Comparison of ENCODE assay signal across 8 cellular contexts in genomic region chr5:14108170-14108996, GRCh38. TPM values are rescaled to one million over a fixed set of nuclear protein-coding genes. Genes with fewer than 3 reads are reported as not detected.
DNase-seq lines count a peak whose midpoint lies in the region; TF ChIP-seq lines count a peak whose summit lies in the region.

No MANE protein-coding gene starts in this region.

- no peaks in the 10 kb centered on the region for H3K36me3 Mint-ChIP-seq in activated naive CD4-positive, alpha-beta T cell treated with anti-CD3 and anti-CD28 coated beads, Interleukin-2, amount 10 ng/mL, durations not matched to agents 7 days and 5 days
- peaks cover 1% of the 10 kb centered on the region for H3K36me3 Mint-ChIP-seq in IgD-negative memory B cell
- no peaks in the 10 kb centered on the region for H3K36me3 Mint-ChIP-seq in stimulated activated naive CD8-positive, alpha-beta T cell treated with anti-CD3 and anti-CD28 coated beads, Interleukin-15, Interleukin-2, amounts not matched to agents 100 ng/mL and 50 ng/mL, for 24 hours (ENCODE audit: low read depth)

- H3K4me1 Mint-ChIP-seq in activated naive CD4-positive, alpha-beta T cell treated with anti-CD3 and anti-CD28 coated beads, Interleukin-2, amount 10 ng/mL, durations not matched to agents 7 days and 5 days, result peaks cover 17% of the 10 kb centered on the region
- H3K4me1 Mint-ChIP-seq in IgD-negative memory B cell, result peaks cover 21 to 29% (median 22%) of the 10 kb centered on the region in 3 donors
- peaks cover 26% of the 10 kb centered on the region for H3K4me1 Mint-ChIP-seq in stimulated activated naive CD8-positive, alpha-beta T cell treated with anti-CD3 and anti-CD28 coated beads, Interleukin-15, Interleukin-2, amounts not matched to agents 100 ng/mL and 50 ng/mL, for 24 hours (ENCODE audit: low read depth)

- H3K9me2 ChIP-seq in GM23248 (ENCODE audit: insufficient read depth), result no peaks in the 10 kb centered on the region

- H3K9ac ChIP-seq in GM23248, result peak overlapping the region; percentile 82

- H3K4me2 ChIP-seq in GM23248 (ENCODE audit: unreplicated experiment), result peak overlapping the region; percentile 76

- no peaks in the 10 kb centered on the region for H3K27me3 ChIP-seq in GM23248 (replicated peaks; ENCODE audit: insufficient read depth)

- H3K79me2 ChIP-seq in GM23248 (ENCODE audit: insufficient read depth), result peaks cover 24% of the 10 kb centered on the region

- in situ Hi-C loops in GM23248 (cut with MboI), result no loop called here

- H3K27me3 Mint-ChIP-seq in activated naive CD4-positive, alpha-beta T cell treated with anti-CD3 and anti-CD28 coated beads, Interleukin-2, amount 10 ng/mL, durations not matched to agents 7 days and 5 days, result peaks cover 4% of the 10 kb centered on the region
- H3K27me3 Mint-ChIP-seq in IgD-negative memory B cell, result peaks cover 7% of the 10 kb centered on the region
- peaks cover 24% of the 10 kb centered on the region for H3K27me3 Mint-ChIP-seq in stimulated activated naive CD8-positive, alpha-beta T cell treated with anti-CD3 and anti-CD28 coated beads, Interleukin-15, Interleukin-2, amounts not matched to agents 100 ng/mL and 50 ng/mL, for 24 hours

- H3K4me3 ChIP-seq in GM23248 (peak overlapping the region; percentile 54), coronary artery (peak overlapping the region; percentile 35)

- peaks cover 3% of the 10 kb centered on the region for H3K9me3 ChIP-seq in GM23248 (ENCODE audit: low read depth)

- H3K27ac ChIP-seq in GM23248 (peak overlapping the region; percentile 98), coronary artery (no peak overlapping the region)

- no peak overlapping the region for H3K27ac Mint-ChIP-seq in activated naive CD4-positive, alpha-beta T cell treated with anti-CD3 and anti-CD28 coated beads, Interleukin-2, amount 10 ng/mL, durations not matched to agents 7 days and 5 days
- peak overlapping the region in 1 of 3 donors; percentile 33 for H3K27ac Mint-ChIP-seq in IgD-negative memory B cell
- H3K27ac Mint-ChIP-seq in stimulated activated naive CD8-positive, alpha-beta T cell treated with anti-CD3 and anti-CD28 coated beads, Interleukin-15, Interleukin-2, amounts not matched to agents 100 ng/mL and 50 ng/mL, for 24 hours, result no peak overlapping the region

- no peak overlapping the region for H3K4me3 Mint-ChIP-seq in activated naive CD4-positive, alpha-beta T cell treated with anti-CD3 and anti-CD28 coated beads, Interleukin-2, amount 10 ng/mL, durations not matched to agents 7 days and 5 days
- H3K4me3 Mint-ChIP-seq in IgD-negative memory B cell, result peak overlapping the region; percentile 43 to 95 (median 88)
- peak overlapping the region; percentile 40 for H3K4me3 Mint-ChIP-seq in stimulated activated naive CD8-positive, alpha-beta T cell treated with anti-CD3 and anti-CD28 coated beads, Interleukin-15, Interleukin-2, amounts not matched to agents 100 ng/mL and 50 ng/mL, for 24 hours

- CTCF ChIA-PET in activated naive CD4-positive, alpha-beta T cell treated with anti-CD3 and anti-CD28 coated beads, Interleukin-2, amount 10 ng/mL, durations not matched to agents 7 days and 5 days (lab: Charles Lee), result interaction anchor here (0.8 to 2.4 kb wide), 5 partner anchors 13 to 163 kb away, joined by 3 to 16 read pairs (median 3); no protein-coding TSS in a partner anchor

- TF ChIP-seq CTCF in coronary artery (IDR thresholded peaks at IDR 0.05), result peak; percentile 83

- no peaks in the 10 kb centered on the region for H3K9me3 Mint-ChIP-seq in activated naive CD4-positive, alpha-beta T cell treated with anti-CD3 and anti-CD28 coated beads, Interleukin-2, amount 10 ng/mL, durations not matched to agents 7 days and 5 days
- peaks cover 0 to 2% (median 0%) of the 10 kb centered on the region in 3 donors for H3K9me3 Mint-ChIP-seq in IgD-negative memory B cell
- peaks cover 3% of the 10 kb centered on the region for H3K9me3 Mint-ChIP-seq in stimulated activated naive CD8-positive, alpha-beta T cell treated with anti-CD3 and anti-CD28 coated beads, Interleukin-15, Interleukin-2, amounts not matched to agents 100 ng/mL and 50 ng/mL, for 24 hours

- H3F3A ChIP-seq in GM23248 (ENCODE audit: insufficient read depth), result peaks cover 69% of the 10 kb centered on the region

- DNase-seq in activated naive CD4-positive, alpha-beta T cell treated with anti-CD3 and anti-CD28 coated beads, Interleukin-2, amount 10 ng/mL, durations not matched to agents 7 days and 5 days, result peak; percentile 47
- no peak for DNase-seq in activated naive CD4-positive, alpha-beta T cell treated with Interleukin-2 at 50 U/mL for 16 hours
- DNase-seq in GM23248, result peak; percentile 93
- DNase-seq in RPMI8226, result peak; percentile 68
- DNase-seq in coronary artery (ENCODE audit: low spot score), result no peak
- DNase-seq in left kidney (ENCODE audit: low read depth, low spot score), result peak; percentile 81

- H4K20me1 ChIP-seq in GM23248 (ENCODE audit: insufficient read depth), result no peaks in the 10 kb centered on the region

- H3K36me3 ChIP-seq in GM23248 (ENCODE audit: low read depth), result no peaks in the 10 kb centered on the region

- H2AFZ ChIP-seq in GM23248, result peak overlapping the region; percentile 57

- peaks cover 55% of the 10 kb centered on the region for H3K4me1 ChIP-seq in GM23248 (ENCODE audit: insufficient read depth)

- 18 to 19% methylated on average over 21 of the region's 21 CpGs for WGBS in GM23248 (ENCODE audit: low coverage in 1 of 2, low lambda C conversion rate in 2 of 2, missing lambda C conversion rate in 2 of 2), 2 experiments

RNA-seq across cellular contexts. Expression of gene TRIO, which starts 34.8 kb away (rescaled TPM):
- total RNA-seq in GM23248 (2014; rRNA removed; shearing (Covaris generic)), result 171 and 198 TPM in 2 replicates
- polyA plus RNA-seq in GM23248 (2016; fragmentation: Nextera tagmentation; extraction: Ambion mirVana) (19.0 and 28.1 TPM in 2 replicates), IgD-negative memory B cell (8.5 TPM)

Comparison
In these comparisons a context has a peak if more than half of its experiments do, and no peak if none do; other contexts are left out.
1. DNase-seq: peak in activated naive CD4-positive, alpha-beta T cell treated with anti-CD3 and anti-CD28 coated beads, Interleukin-2, amount 10 ng/mL, durations not matched to agents 7 days and 5 days (single experiment), GM23248 (single experiment), RPMI8226 (single experiment) and left kidney (single experiment); none in activated naive CD4-positive, alpha-beta T cell treated with Interleukin-2 at 50 U/mL for 16 hours (single experiment) and coronary artery (single experiment).